35 cellular contexts compared by ENCODE assay signal in the genomic region with DNA sequence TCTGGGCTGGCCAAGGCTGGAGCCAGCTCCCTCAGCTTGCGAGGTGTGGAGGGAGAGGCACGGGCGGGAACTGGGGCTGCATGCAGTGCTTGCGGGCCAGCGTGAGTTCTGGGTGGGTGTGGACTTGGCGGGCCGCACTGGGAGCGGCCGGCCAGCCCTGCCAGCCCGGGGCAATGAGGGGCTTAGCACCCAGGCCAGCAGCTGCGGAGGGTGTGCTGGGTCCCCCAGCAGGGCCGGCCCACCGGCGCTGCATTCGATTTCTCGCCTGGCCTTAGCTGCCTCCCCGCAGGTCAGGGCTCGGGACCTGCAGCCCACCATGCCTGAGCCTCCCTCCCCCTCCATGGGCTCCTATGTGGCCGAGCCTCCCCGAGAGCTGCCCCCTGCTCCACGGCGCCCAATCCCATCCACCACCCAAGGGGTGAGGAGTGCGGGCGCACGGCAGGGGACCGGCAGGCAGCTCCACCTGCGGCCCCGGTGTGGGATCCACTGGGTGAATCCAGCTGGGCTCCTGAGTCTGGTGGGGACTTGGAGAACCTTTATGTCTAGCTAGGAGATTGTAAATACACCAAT.
"Had no signal": no experiment of that assay in that cellular context is flagged by ENCODE, and none has a peak within 500 bp of the region (broad histone marks: within the 10 kb centered on the region; RNA-seq: fewer than 3 reads in every experiment).

No MANE protein-coding gene starts in this region.

- H3K27ac ChIP-seq: KMS-11 had no signal

- H3K9me3 ChIP-seq: MG63 had no signal

- H3K4me3 ChIP-seq: MG63 had no signal

- H3K27me3 ChIP-seq: MG63 had no signal

- H3K36me3 ChIP-seq: MG63 had no signal

- DNase-seq: Karpas-422, Kasumi-1, MG63, MM.1S, MV-4-11, NCI-H1048, NCI-H1092, NCI-H1092 treated with DMSO at 0.1 percent for 48 hours, NCI-H1105, NCI-H1105 treated with DMSO at 0.1 percent for 48 hours, NCI-H1417, NCI-H1417 treated with DMSO at 0.1 percent for 48 hours, NCI-H1436, NCI-H1436 treated with DMSO at 0.1 percent for 48 hours, NCI-H146, NCI-H1694, NCI-H1694 treated with DMSO at 0.1 percent for 48 hours, NCI-H187, NCI-H187 treated with DMSO at 0.1 percent for 48 hours, NCI-H1930, NCI-H2029, NCI-H2029 treated with DMSO at 0.1 percent for 48 hours, NCI-H2081, NCI-H2081 treated with DMSO at 0.1 percent for 48 hours, NCI-H2107, NCI-H2171, NCI-H2171 treated with DMSO at 0.1 percent for 48 hours, NCI-H2227 treated with DMSO at 0.1 percent for 48 hours, NCI-H226, NCI-H345, NCI-H446, NCI-H446 treated with DMSO at 0.1 percent for 48 hours, NCI-H510A, NCI-H510A treated with DMSO at 0.1 percent for 48 hours had no signal

- H3K9ac ChIP-seq: KMS-11 had no signal
